Comparison of ENCODE assay signal across 9 cellular contexts in genomic region chr3:36763850-36764703, GRCh38. TPM values are rescaled to one million over a fixed set of nuclear protein-coding genes. Genes with fewer than 3 reads are reported as not detected.
DNase-seq lines count a peak whose midpoint lies in the region; ATAC-seq and TF ChIP-seq lines count a peak whose summit lies in the region.
"Had no signal": no experiment of that assay in that cellular context is flagged by ENCODE, and none has a peak within 500 bp of the region (broad histone marks: within the 10 kb centered on the region; RNA-seq: fewer than 3 reads in every experiment).

TSS of gene DCLK3 (minus strand) at chr3:36764553. CDS start at chr3:36764263, 290 bp downstream.

- POLR2A ChIA-PET in activated B cell treated with CpG ODN at 0.5 μM for 24 hours (lab: Charles Lee): no interaction called here

- H3K36me3 ChIP-seq in iPS DF 6.9 (ENCODE audit: control insufficient read depth, insufficient read depth, low read length) (no peaks in the 10 kb centered on the region), spleen (no peaks in the 10 kb centered on the region)

- H3K4me1 Mint-ChIP-seq in activated B cell treated with CpG ODN at 0.5 μM for 24 hours: peaks cover 4% of the 10 kb centered on the region

- TF ChIP-seq POLR2A in spleen (IDR thresholded peaks at IDR 0.05): no peak

- H3K27ac ChIP-seq in iPS DF 6.9 (ENCODE audit: low read length): no peak within 1 kb of the TSS
- H3K27ac ChIP-seq in spleen: no peak within 1 kb of the TSS

- CTCF ChIA-PET in activated B cell treated with CpG ODN at 0.5 μM for 24 hours (lab: Charles Lee): no interaction called here

- peak; percentile 17 to 39 for DNase-seq in NCI-H2081 (lab: John Stamatoyannopoulos, UW)
- no peak for DNase-seq in NCI-H2081 treated with DMSO at 0.1 percent for 48 hours (lab: John Stamatoyannopoulos, UW)
- no peak for DNase-seq in activated B cell treated with CpG ODN at 0.5 μM for 24 hours
- no peak for DNase-seq in iPS DF 6.9 (ENCODE audit: low read depth, low spot score)
- peak; percentile 66 for DNase-seq in spleen
- DNase-seq in NCI-H2196 (lab: John Stamatoyannopoulos, UW; ENCODE audit: unreplicated experiment): no peak
- DNase-seq in C1 segment of cervical spinal cord (lab: John Stamatoyannopoulos, UW): no peak

- no CpG with 5 or more reads among the region's 99 CpGs for WGBS in iPS DF 6.9 (ENCODE audit: insufficient coverage, insufficient read length)
- WGBS in spleen, 5 donors: 3 to 10% (median 5%) methylated on average over 50 to 99 of the region's 99 CpGs

- H3K36me3 Mint-ChIP-seq in activated B cell treated with CpG ODN at 0.5 μM for 24 hours (ENCODE audit: low read depth): no peaks in the 10 kb centered on the region

- H3K4me3 ChIP-seq in iPS DF 6.9 (ENCODE audit: low read length): peak within 1 kb of the TSS; percentile 80
- peak within 1 kb of the TSS in 7 of 8 donors; percentile 7 to 60 (median 15) for H3K4me3 ChIP-seq in spleen

- intact Hi-C loops in activated B cell treated with CpG ODN at 0.5 μM for 24 hours (cut with micrococcal nuclease): no loop called here
- intact Hi-C loops in spleen (cut with DNase I; ENCODE audit: low total_unique reads): no loop called here

- ATAC-seq in activated B cell treated with CpG ODN at 0.5 μM for 24 hours (ENCODE audit: low read depth) (no peak), HG03135 (IDR thresholded peaks at IDR 0.05; ENCODE audit: unreplicated experiment) (no peak)

- TF ChIP-seq CTCF in activated B cell treated with CpG ODN at 0.5 μM for 24 hours (IDR thresholded peaks at IDR 0.05) (no peak), spleen (IDR thresholded peaks at IDR 0.05 in 8 of 11, conservative IDR thresholded peaks at IDR 0.05 in 3 of 11) (no peak)

- peaks cover 66% of the 10 kb centered on the region for H3K27me3 Mint-ChIP-seq in activated B cell treated with CpG ODN at 0.5 μM for 24 hours

- no peak within 1 kb of the TSS for H3K27ac Mint-ChIP-seq in activated B cell treated with CpG ODN at 0.5 μM for 24 hours

- no peaks in the 10 kb centered on the region for H3K9me3 Mint-ChIP-seq in activated B cell treated with CpG ODN at 0.5 μM for 24 hours

- peak within 1 kb of the TSS; percentile 28 for H3K4me3 Mint-ChIP-seq in activated B cell treated with CpG ODN at 0.5 μM for 24 hours

- H3K9me3 ChIP-seq in iPS DF 6.9 (ENCODE audit: control insufficient read depth, insufficient read depth, low read length): no peaks in the 10 kb centered on the region
- H3K9me3 ChIP-seq in spleen: no peaks in the 10 kb centered on the region

- H3K27me3 ChIP-seq in iPS DF 6.9 (ENCODE audit: control insufficient read depth, insufficient read depth, low read length): peaks cover 17% of the 10 kb centered on the region
- peaks cover 0 to 82% (median 29%) of the 10 kb centered on the region in 7 donors for H3K27me3 ChIP-seq in spleen (replicated peaks in 1 of 7)

- H3K4me1 ChIP-seq in iPS DF 6.9 (ENCODE audit: control insufficient read depth, insufficient read depth, low read length): peaks cover 8% of the 10 kb centered on the region
- H3K4me1 ChIP-seq in spleen: peaks cover 0 to 12% (median 3%) of the 10 kb centered on the region in 6 donors

RNA-seq across cellular contexts. Expression of gene DCLK3, which starts in this region (rescaled TPM):
- not detected in 2 replicates for total RNA-seq in activated B cell treated with CpG ODN at 0.5 μM for 24 hours
- total RNA-seq in spleen: not detected
- under 1 TPM in 1 of 3 donors, not detected in 2; 0.02 TPM for polyA plus RNA-seq in spleen
- polyA plus RNA-seq: BJ had no signal

Comparison
In these comparisons a context has a peak if more than half of its experiments do, and no peak if none do; other contexts are left out.
1. DNase-seq: peak in NCI-H2081 (2 of 2); none in NCI-H2081 treated with DMSO at 0.1 percent for 48 hours (single experiment), activated B cell treated with CpG ODN at 0.5 μM for 24 hours (single experiment), iPS DF 6.9 (single experiment), NCI-H2196 (single experiment) and C1 segment of cervical spinal cord (0 of 14).
2. Peak in DNase-seq and H3K4me3 ChIP-seq in spleen; RNA of the gene not detected or under 1 TPM.